Comparison of ENCODE assay signal across 8 cellular contexts in genomic region chr17:63950940-63951907, GRCh38. TPM values are rescaled to one million over a fixed set of nuclear protein-coding genes. Genes with fewer than 3 reads are reported as not detected.
DNase-seq lines count a peak whose midpoint lies in the region; ATAC-seq and TF ChIP-seq lines count a peak whose summit lies in the region.

No MANE protein-coding gene starts in this region.

- H3K9me2 ChIP-seq in SU-DHL-6 (replicated peaks; ENCODE audit: insufficient read depth, low read length) (no peaks in the 10 kb centered on the region), hepatocyte (replicated peaks; ENCODE audit: insufficient read depth) (no peaks in the 10 kb centered on the region)

- no peak overlapping the region for H3K9ac ChIP-seq in SU-DHL-6 (ENCODE audit: low read length)

- DNase-seq in stimulated activated CD4-positive, alpha-beta T cell treated with anti-CD3 and anti-CD28 coated beads, Interleukin-2, amount 100 ng/mL, for 24 hours, result peak; percentile 30 to 45
- DNase-seq in stimulated activated CD4-positive, alpha-beta T cell treated with anti-CD3 and anti-CD28 coated beads, Interleukin-4, amount 100 ng/mL, for 24 hours, result no peak
- DNase-seq in hepatocyte (ENCODE audit: low spot score) (peak; percentile 69), NCI-H1092 (lab: John Stamatoyannopoulos, UW) (no peak), COLO829 (ENCODE audit: low spot score) (no peak), ecto neural progenitor cell (ENCODE audit: low spot score) (no peak)

- no peak overlapping the region for H2AFZ ChIP-seq in SU-DHL-6 (ENCODE audit: low read depth, low read length, severe bottlenecking)
- H2AFZ ChIP-seq in hepatocyte, result no peak overlapping the region

- H3F3A ChIP-seq in SU-DHL-6 (ENCODE audit: insufficient read depth), result 0 out of 2 replicates have a peak, but pooled peaks cover 7% of the 10 kb centered on the region

- no peaks in the 10 kb centered on the region for H3K36me3 ChIP-seq in SU-DHL-6 (ENCODE audit: low read length)
- H3K36me3 ChIP-seq in hepatocyte (replicated peaks; ENCODE audit: insufficient read depth, low read depth), result no peaks in the 10 kb centered on the region

- H3K27ac ChIP-seq in SU-DHL-6 (ENCODE audit: low read depth, low read length) (no peak overlapping the region), hepatocyte (no peak overlapping the region)

- H3K9me3 ChIP-seq in SU-DHL-6 (ENCODE audit: insufficient read depth, low read length) (no peaks in the 10 kb centered on the region), hepatocyte (ENCODE audit: low read depth) (no peaks in the 10 kb centered on the region)

- no peak overlapping the region for H3K4me2 ChIP-seq in SU-DHL-6 (ENCODE audit: low read depth, low read length, poor library complexity, severe bottlenecking)
- H3K4me2 ChIP-seq in hepatocyte, result no peak overlapping the region

- H3K27me3 ChIP-seq in SU-DHL-6 (ENCODE audit: low read length) (no peaks in the 10 kb centered on the region), hepatocyte (no peaks in the 10 kb centered on the region)

- WGBS in hepatocyte (ENCODE audit: low lambda C conversion rate, missing lambda C conversion rate), result 86% methylated on average over 28 of the region's 29 CpGs

- no peak overlapping the region for H3K4me3 ChIP-seq in SU-DHL-6 (ENCODE audit: insufficient read depth, low read length, poor library complexity, severe bottlenecking)
- H3K4me3 ChIP-seq in hepatocyte, result no peak overlapping the region

- no peaks in the 10 kb centered on the region for H3K79me2 ChIP-seq in SU-DHL-6 (ENCODE audit: insufficient read depth, low read length)
- H3K79me2 ChIP-seq in hepatocyte, result no peaks in the 10 kb centered on the region

- H3K4me1 ChIP-seq in hepatocyte (ENCODE audit: insufficient read depth), result no peaks in the 10 kb centered on the region

- TF ChIP-seq CTCF in SU-DHL-6 (IDR thresholded peaks at IDR 0.05; ENCODE audit: insufficient read depth, low read length, poor library complexity, severe bottlenecking) (peak; percentile 50), hepatocyte (IDR thresholded peaks at IDR 0.05; ENCODE audit: poor library complexity) (peak; percentile 51)

- H4K20me1 ChIP-seq in SU-DHL-6 (ENCODE audit: low read depth, low read length) (no peaks in the 10 kb centered on the region), hepatocyte (ENCODE audit: insufficient read depth, poor library complexity, severe bottlenecking) (no peaks in the 10 kb centered on the region)

- ATAC-seq in HG03354 (IDR thresholded peaks at IDR 0.05; ENCODE audit: poor library complexity, severe bottlenecking, unreplicated experiment), result no peak

RNA-seq across cellular contexts. Expression of gene CD79B, which starts 19.1 kb away (rescaled TPM):
- total RNA-seq in hepatocyte, result 0.57 TPM in 1 of 2 replicates, not detected in the other
- polyA plus RNA-seq in hepatocyte, result 1.2 TPM in 2 replicates

RNA-seq across cellular contexts. Expression of gene SCN4A, which starts 21.5 kb away (rescaled TPM):
- total RNA-seq in hepatocyte, result under 0.01 and 0.07 TPM in 2 replicates
- polyA plus RNA-seq in hepatocyte, result not detected in 2 replicates

RNA-seq across cellular contexts. Expression of gene GH1, which starts 32.6 kb away (rescaled TPM):
- total RNA-seq in hepatocyte, result not detected in 2 replicates
- not detected in 2 replicates for polyA plus RNA-seq in hepatocyte

RNA-seq across cellular contexts. Expression of gene CSHL1, which starts 40.2 kb away (rescaled TPM):
- not detected in 2 replicates for total RNA-seq in hepatocyte
- not detected in 2 replicates for polyA plus RNA-seq in hepatocyte

RNA-seq across cellular contexts. Expression of gene PRR29, which starts 46.9 kb away (rescaled TPM):
- total RNA-seq in hepatocyte, result 0.13 and 0.36 TPM in 2 replicates
- polyA plus RNA-seq in hepatocyte, result 0.62 and 1.4 TPM in 2 replicates

Comparison
In these comparisons a context has a peak if more than half of its experiments do, and no peak if none do; other contexts are left out.
1. DNase-seq: peak in stimulated activated CD4-positive, alpha-beta T cell treated with anti-CD3 and anti-CD28 coated beads, Interleukin-2, amount 100 ng/mL, for 24 hours (2 of 2) and hepatocyte (single experiment); none in stimulated activated CD4-positive, alpha-beta T cell treated with anti-CD3 and anti-CD28 coated beads, Interleukin-4, amount 100 ng/mL, for 24 hours (single experiment), NCI-H1092 (single experiment), COLO829 (single experiment) and ecto neural progenitor cell (single experiment).